ENCODE assay signal across 8 cellular contexts in genomic region chr1:226690460-226690982, GRCh38. TPM values are rescaled to one million over a fixed set of nuclear protein-coding genes. Genes with fewer than 3 reads are reported as not detected.
DNase-seq lines count a peak whose midpoint lies in the region; ATAC-seq and FAIRE-seq lines count a peak whose summit lies in the region.

No MANE protein-coding gene starts in this region.

- peak; percentile 42 for FAIRE-seq in urothelium cell line (lab: Jason Lieb, UNC)

- no peaks in the 10 kb centered on the region for H3K9me3 Mint-ChIP-seq in activated naive CD4-positive, alpha-beta T cell treated with anti-CD3 and anti-CD28 coated beads, Interleukin-2, amount 50 U/mL, for 72 hours

- H3K36me3 Mint-ChIP-seq in activated naive CD4-positive, alpha-beta T cell treated with anti-CD3 and anti-CD28 coated beads, Interleukin-2, amount 50 U/mL, for 72 hours, result peaks cover 2 to 29% of the 10 kb centered on the region in 2 donors

- peak overlapping the region; percentile 93 to 95 for H3K27ac Mint-ChIP-seq in activated naive CD4-positive, alpha-beta T cell treated with anti-CD3 and anti-CD28 coated beads, Interleukin-2, amount 50 U/mL, for 72 hours

- DNase-seq in stimulated activated CD4-positive, alpha-beta T cell treated with anti-CD3 and anti-CD28 coated beads, Interleukin-1b, Interleukin-23, amount 100 ng/mL, for 48 hours, result peak; percentile 78
- DNase-seq in stimulated activated CD4-positive, alpha-beta T cell treated with anti-CD3 and anti-CD28 coated beads, Interleukin-2, amount 100 ng/mL, for 48 hours, result no peak
- peak; percentile 54 to 68 for DNase-seq in activated naive CD4-positive, alpha-beta T cell treated with anti-CD3 and anti-CD28 coated beads, Interleukin-2, amount 50 U/mL, for 72 hours (ENCODE audit: low spot score in 2 of 2)
- DNase-seq in lung microvascular endothelial cell (ENCODE audit: low read depth in 2 of 2), result peak; percentile 95 to 99
- DNase-seq in urothelium cell line (ENCODE audit: low spot score), result no peak
- no peak for DNase-seq in activated CD4-positive, CD25-positive, alpha-beta regulatory T cell (lab: John Stamatoyannopoulos, UW)
- no peak for DNase-seq in GDM1 (lab: John Stamatoyannopoulos, UW)

- peak; percentile 68 to 84 for ATAC-seq in activated naive CD4-positive, alpha-beta T cell treated with anti-CD3 and anti-CD28 coated beads, Interleukin-2, amount 50 U/mL, for 72 hours
- no peak for ATAC-seq in HG02884 (IDR thresholded peaks at IDR 0.05; ENCODE audit: unreplicated experiment)

RNA-seq across cellular contexts. Expression of gene ITPKB, which starts 48.6 kb away (rescaled TPM):
- total RNA-seq in activated naive CD4-positive, alpha-beta T cell treated with anti-CD3 and anti-CD28 coated beads, Interleukin-2, amount 50 U/mL, for 72 hours, result 10 to 100 TPM; 37.5 to 51.3 TPM
- total RNA-seq in lung microvascular endothelial cell, result 18.7 and 19.4 TPM in 2 replicates

Comparison
In these comparisons a context has a peak if more than half of its experiments do, and no peak if none do; other contexts are left out.
1. DNase-seq: peak in stimulated activated CD4-positive, alpha-beta T cell treated with anti-CD3 and anti-CD28 coated beads, Interleukin-1b, Interleukin-23, amount 100 ng/mL, for 48 hours (single experiment), activated naive CD4-positive, alpha-beta T cell treated with anti-CD3 and anti-CD28 coated beads, Interleukin-2, amount 50 U/mL, for 72 hours (2 of 2) and lung microvascular endothelial cell (2 of 2); none in stimulated activated CD4-positive, alpha-beta T cell treated with anti-CD3 and anti-CD28 coated beads, Interleukin-2, amount 100 ng/mL, for 48 hours (0 of 2), urothelium cell line (single experiment), activated CD4-positive, CD25-positive, alpha-beta regulatory T cell (0 of 4) and GDM1 (single experiment).